In the genomic region with DNA sequence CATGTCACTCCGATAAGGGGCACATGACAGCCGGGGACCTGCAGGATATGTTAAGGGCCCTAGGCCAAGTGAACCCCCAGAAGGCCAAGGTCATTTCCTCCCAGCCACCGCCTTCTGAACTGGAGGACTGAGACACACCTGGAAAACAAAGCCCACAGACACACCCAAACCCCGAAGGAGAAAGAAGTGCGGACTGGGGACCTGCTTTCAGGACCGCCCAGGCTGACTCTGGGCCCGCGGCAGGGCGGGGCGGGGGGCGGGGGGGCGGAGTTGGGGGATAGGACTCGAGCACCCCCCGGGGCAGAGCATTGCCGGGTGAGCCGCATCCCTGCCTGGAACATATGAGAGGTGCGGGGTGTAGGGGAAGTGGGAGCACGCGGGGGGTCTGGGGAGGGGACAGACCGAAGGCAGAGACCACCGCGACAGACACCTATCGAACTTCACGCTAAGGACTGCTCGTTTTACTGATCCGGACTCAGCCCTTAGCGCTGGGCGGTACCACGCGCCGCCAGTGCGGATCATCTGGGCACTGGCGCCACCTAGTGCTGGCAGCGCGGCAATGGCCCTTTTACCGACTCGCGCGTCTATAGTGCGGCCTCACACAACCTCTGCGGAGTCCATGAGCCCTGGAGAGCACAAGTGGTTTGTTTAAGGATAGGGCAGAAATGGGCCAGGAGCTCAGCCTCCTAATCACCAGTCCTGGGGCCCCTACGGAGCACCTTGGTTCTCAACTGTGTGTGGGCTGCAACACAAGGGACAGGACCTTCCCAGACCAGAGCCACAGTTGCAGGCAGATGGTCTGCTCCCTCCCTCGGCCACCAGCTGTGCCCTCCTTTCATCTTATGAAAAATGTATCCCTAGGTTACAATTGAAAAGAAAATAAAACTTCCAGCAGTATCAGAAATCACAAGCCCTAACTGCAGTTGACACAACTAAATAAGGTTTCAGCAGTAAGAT, we compare ENCODE assay signal across 8 cellular contexts.
A peak's percentile ranks its signal among the peaks of the same experiment; 100 is the strongest.
DNase-seq lines count a peak whose midpoint lies in the region; ATAC-seq and TF ChIP-seq lines count a peak whose summit lies in the region.

No MANE protein-coding gene starts in this region.

- no peak overlapping the region for H3K4me3 ChIP-seq in epithelial cell of esophagus (ENCODE audit: low read length)

- peak; percentile 95 for ATAC-seq in GM21360 (IDR thresholded peaks at IDR 0.05; ENCODE audit: unreplicated experiment)

- DNase-seq in Caki2 (ENCODE audit: low read depth) (peak; percentile 46), HPDE6-E6E7 (ENCODE audit: extremely low spot score) (peak; percentile 73), NOMO-1 treated with DMSO at 0.1 percent for 48 hours (lab: John Stamatoyannopoulos, UW; ENCODE audit: unreplicated experiment) (peak; percentile 48), activated T-cell treated with anti-CD3 and anti-CD28 coated beads for 1 hour (ENCODE audit: low read depth) (peak; percentile 80), epithelial cell of esophagus (ENCODE audit: low read depth) (peak; percentile 68), mucosa of gallbladder (ENCODE audit: low spot score) (peak; percentile 82)
- DNase-seq in stimulated activated CD8-positive, alpha-beta memory T cell treated with anti-CD3 and anti-CD28 coated beads, Interleukin-4, amount 100 ng/mL, for 24 hours (ENCODE audit: low read depth), result peak; percentile 68

- peak; percentile 87 for TF ChIP-seq CTCF in epithelial cell of esophagus (IDR thresholded peaks at IDR 0.05; ENCODE audit: insufficient read depth, low read depth, low read length, missing control alignments)

- in situ Hi-C loops in Caki2 (cut with HindIII; ENCODE audit: low pct_unique_long_range_greater_than_20kb, low sequenced_read_pairs), result no loop called here
